In genomic region chr16:87418644-87419043, GRCh38 we compare ENCODE assay signal across 19 cellular contexts.
"Had no signal": no experiment of that assay in that cellular context is flagged by ENCODE, and none has a peak within 500 bp of the region (broad histone marks: within the 10 kb centered on the region; RNA-seq: fewer than 3 reads in every experiment).

No MANE protein-coding gene starts in this region.

- H3K27ac ChIP-seq: esophagus squamous epithelium, psoas muscle, sigmoid colon, spleen, thoracic aorta, tibial nerve, upper lobe of left lung had no signal

- ATAC-seq: left lobe of liver; naive thymus-derived CD8-positive, alpha-beta T cell; right cardiac atrium; stimulated activated naive B cell treated with anti-CD40 and anti-IgM and Interleukin-4, amounts not matched to agents 10 μg/mL and 1 μg/mL and 100 μg/mL, for 72 hours had no signal

- H3K9me3 ChIP-seq: esophagus squamous epithelium, psoas muscle, sigmoid colon, spleen, thoracic aorta, tibial nerve, upper lobe of left lung had no signal

- H3K4me1 ChIP-seq: psoas muscle, sigmoid colon, spleen, tibial nerve, upper lobe of left lung had no signal

- H3K27me3 ChIP-seq: esophagus squamous epithelium, sigmoid colon, spleen, tibial nerve, upper lobe of left lung had no signal

- H3K4me3 ChIP-seq: esophagus squamous epithelium, psoas muscle, sigmoid colon, spleen, thoracic aorta, tibial nerve, upper lobe of left lung had no signal

- DNase-seq: dermis blood vessel endothelial cell; effector memory CD4-positive, alpha-beta T cell; esophagus squamous epithelium; mammary epithelial cell; mesendoderm; midbrain; naive thymus-derived CD8-positive, alpha-beta T cell; nephron progenitor cell; nucleus accumbens; psoas muscle; stimulated activated CD4-positive, alpha-beta T cell treated with anti-CD3 and anti-CD28 coated beads, Interleukin-4, amount 100 ng/mL, for 4 hours; stimulated activated naive B cell treated with anti-CD40 and anti-IgM and Interleukin-4, amounts not matched to agents 10 μg/mL and 1 μg/mL and 100 μg/mL, for 72 hours; upper lobe of left lung had no signal
